10 cellular contexts compared by ENCODE assay signal in the genomic region with DNA sequence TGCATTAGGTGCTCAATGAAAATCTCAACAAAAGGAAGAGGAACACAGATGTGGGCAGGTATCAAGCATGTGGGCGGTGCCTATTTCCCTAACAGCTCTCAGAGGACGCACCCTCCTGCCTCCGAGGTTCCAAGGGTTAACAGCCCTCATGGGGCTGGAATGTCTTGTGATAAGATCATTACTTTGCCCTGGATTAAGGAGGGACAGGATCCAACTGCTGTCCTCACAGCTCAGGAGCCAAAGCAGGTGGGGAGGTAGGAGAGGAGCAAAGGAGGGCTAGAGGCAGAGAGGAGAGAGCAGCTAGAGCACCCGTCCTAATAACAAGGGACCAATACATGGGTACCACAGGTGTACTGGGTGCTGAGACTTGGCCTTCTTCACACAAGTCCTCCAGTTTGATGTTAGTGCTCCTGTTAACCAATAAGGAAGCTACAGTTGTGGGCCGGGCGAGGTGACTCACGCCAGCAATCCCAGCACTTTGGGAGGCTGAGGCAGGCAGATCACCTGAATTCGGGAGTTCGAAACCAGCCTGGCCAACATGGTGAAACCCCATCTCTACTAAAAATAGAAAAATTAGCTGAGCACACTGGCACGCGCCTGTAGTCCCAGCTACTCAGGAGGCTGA. TPM values are rescaled to one million over a fixed set of nuclear protein-coding genes. Genes with fewer than 3 reads are reported as not detected.
DNase-seq lines count a peak whose midpoint lies in the region; ATAC-seq and TF ChIP-seq lines count a peak whose summit lies in the region.
"Not testable (repeated sequence)": the region's sequence is repeated elsewhere in the genome, so short reads cannot be mapped to it uniquely, and the experiment has no call there.
"Had no signal": no experiment of that assay in that cellular context is flagged by ENCODE, and none has a peak within 500 bp of the region (broad histone marks: within the 10 kb centered on the region; RNA-seq: fewer than 3 reads in every experiment).

No MANE protein-coding gene starts in this region.

- H4K8ac ChIP-seq in mesendoderm (ENCODE audit: low read depth, low read length): not testable (repeated sequence)

- H3K27ac Mint-ChIP-seq in Caco-2 (ENCODE audit: unreplicated experiment): peak overlapping the region; percentile 11

- H3K9me3 Mint-ChIP-seq in Caco-2 (ENCODE audit: unreplicated experiment): not testable (repeated sequence)

- TF ChIP-seq EP300 in transverse colon (IDR thresholded peaks at IDR 0.05; ENCODE audit: low read depth): not testable (repeated sequence)

- H3K79me2 ChIP-seq in mesendoderm (ENCODE audit: control insufficient read depth, insufficient read depth, low read length): not testable (repeated sequence)

- DNase-seq in Caco-2 (peak in 1 of 2 experiments; percentile 78), Peyer's patch (peak in 2 of 3 donors; percentile 69 to 74), left colon (peak; percentile 37 to 45), mesendoderm (peak; percentile 66), psoas muscle (peak in 1 of 2 donors; percentile 40), transverse colon (peak; percentile 49)
- DNase-seq in left ventricle myocardium inferior: not testable (repeated sequence)

- H3K27me3 Mint-ChIP-seq in Caco-2 (ENCODE audit: insufficient read depth, unreplicated experiment): not testable (repeated sequence)

- H3K4me1 ChIP-seq in Caco-2: peaks cover 37% of the 10 kb centered on the region
- H3K4me1 ChIP-seq in Peyer's patch: peaks cover 0 to 11% (median 0%) of the 10 kb centered on the region in 4 donors
- peaks cover 0 to 19% of the 10 kb centered on the region in 2 donors for H3K4me1 ChIP-seq in duodenal mucosa (ENCODE audit: control insufficient read depth in 1 of 2, insufficient read depth in 2 of 2, low read length in 2 of 2)
- H3K4me1 ChIP-seq in left ventricle myocardium inferior: peaks cover 75% of the 10 kb centered on the region
- not testable (repeated sequence) for H3K4me1 ChIP-seq in mesendoderm (ENCODE audit: control insufficient read depth, low read depth, low read length)
- peaks cover 24% of the 10 kb centered on the region for H3K4me1 ChIP-seq in psoas muscle
- H3K4me1 ChIP-seq in transverse colon: peaks cover 0 to 30% (median 20%) of the 10 kb centered on the region in 4 donors

- intact Hi-C loops in Caco-2 (cut with micrococcal nuclease; ENCODE audit: unreplicated experiment); left ventricle myocardium inferior (cut with micrococcal nuclease); left colon (cut with DNase I, micrococcal nuclease); psoas muscle (cut with DNase I); transverse colon (cut with DNase I; ENCODE audit: low total_unique reads): not testable (repeated sequence)

- H3K23ac ChIP-seq in mesendoderm (ENCODE audit: low read length): not testable (repeated sequence)

- not testable (repeated sequence) for H4K5ac ChIP-seq in mesendoderm (ENCODE audit: low read length)

- not testable (repeated sequence) for H2BK5ac ChIP-seq in mesendoderm (ENCODE audit: low read length)

- H3K9me3 ChIP-seq in Caco-2; Peyer's patch; duodenal mucosa (ENCODE audit: control insufficient read depth in 1 of 2, low read length in 2 of 2); left ventricle myocardium inferior (replicated peaks); psoas muscle; transverse colon: not testable (repeated sequence)

- not testable (repeated sequence) for H3K4me3 Mint-ChIP-seq in Caco-2 (ENCODE audit: unreplicated experiment)

- not testable (repeated sequence) for TF ChIP-seq CTCF in Caco-2 (IDR thresholded peaks at IDR 0.05; ENCODE audit: insufficient read depth in 1 of 2, low read depth in 1 of 2, low read length in 1 of 2, severe bottlenecking in 1 of 2, unreplicated experiment in 1 of 2); Peyer's patch (IDR thresholded peaks at IDR 0.05); left ventricle myocardium inferior (IDR thresholded peaks at IDR 0.05; ENCODE audit: borderline replicate concordance); psoas muscle (IDR thresholded peaks at IDR 0.05); transverse colon (IDR thresholded peaks at IDR 0.05)

- H3K4me1 Mint-ChIP-seq in Caco-2 (ENCODE audit: low read depth, unreplicated experiment): peaks cover 38% of the 10 kb centered on the region

- in situ Hi-C loops in transverse colon (cut with MboI; ENCODE audit: low pct_ligation_motif_present in 1 of 4, low pct_unique_long_range_greater_than_20kb in 1 of 4, low sequenced_read_pairs in 3 of 4): loop anchor here in 1 of 4 donors (25.0 kb wide), 1 partner anchor 120 kb away; the partner anchor contains the start of gene ANKRD18B

- not testable (repeated sequence) for BruUV-seq in Caco-2 (replicated peaks; lab: Mats Ljungman, UMichigan)

- not testable (repeated sequence) for H3K36me3 ChIP-seq in Caco-2 (ENCODE audit: control insufficient read depth, insufficient read depth, low read length); Peyer's patch; duodenal mucosa (ENCODE audit: control insufficient read depth in 1 of 2, insufficient read depth in 2 of 2, low read length in 2 of 2); left ventricle myocardium inferior; mesendoderm (ENCODE audit: control insufficient read depth, insufficient read depth, low read length); psoas muscle (ENCODE audit: insufficient read depth in 1 of 2, low read depth in 1 of 2); transverse colon

- H3K27me3 ChIP-seq in Caco-2 (replicated peaks; ENCODE audit: control insufficient read depth, insufficient read depth, low read length); Peyer's patch; duodenal mucosa (ENCODE audit: control insufficient read depth in 1 of 2, insufficient read depth in 2 of 2, low read length in 2 of 2); left ventricle myocardium inferior (ENCODE audit: low read depth); mesendoderm (ENCODE audit: insufficient read depth, low read length, poor library complexity); psoas muscle (ENCODE audit: insufficient read depth in 3 of 3, low read length in 2 of 3); transverse colon: not testable (repeated sequence)

- POLR2A ChIA-PET in Caco-2 (lab: Charles Lee): not testable (repeated sequence)

- not testable (repeated sequence) for H3K9ac ChIP-seq in duodenal mucosa (ENCODE audit: low read depth in 1 of 2, low read length in 2 of 2); mesendoderm (ENCODE audit: low read length)

- CTCF ChIA-PET in Caco-2 (lab: Charles Lee): interaction anchor here (1.1 kb wide), 1 partner anchor 60 kb away, joined by 3 read pairs; no protein-coding TSS in a partner anchor

- H3K4me2 ChIP-seq in mesendoderm (ENCODE audit: low read length): not testable (repeated sequence)

- not testable (repeated sequence) for H3K18ac ChIP-seq in mesendoderm (ENCODE audit: low read length)

- TF ChIP-seq POLR2A in Peyer's patch (IDR thresholded peaks at IDR 0.05): peak in 1 of 2 donors; percentile 57
- peak; percentile 22 for TF ChIP-seq POLR2A in transverse colon (IDR thresholded peaks at IDR 0.05)

- WGBS in mesendoderm (ENCODE audit: extremely low coverage, insufficient coverage, low lambda C conversion rate): no CpG with 5 or more reads among the region's 11 CpGs
- 42 to 60% (median 50%) methylated on average over 10 to 11 of the region's 11 CpGs for WGBS in psoas muscle, 3 donors
- WGBS in transverse colon (ENCODE audit: low coverage in 1 of 2), 2 donors: 63 to 74% methylated on average over 5 to 11 of the region's 11 CpGs

- not testable (repeated sequence) for H2AK5ac ChIP-seq in mesendoderm (ENCODE audit: low read length)

- H2BK15ac ChIP-seq in mesendoderm (replicated peaks; ENCODE audit: low read depth): not testable (repeated sequence)

- not testable (repeated sequence) for H3K56ac ChIP-seq in mesendoderm (ENCODE audit: low read length)

- H3K79me1 ChIP-seq in mesendoderm (ENCODE audit: low read length): not testable (repeated sequence)

- not testable (repeated sequence) for H3K4me3 ChIP-seq in Caco-2 (ENCODE audit: low read depth, low read length); duodenal mucosa (ENCODE audit: low read depth in 1 of 2, low read length in 2 of 2); mesendoderm (ENCODE audit: low read length); psoas muscle; transverse colon
- H3K4me3 ChIP-seq in Peyer's patch (peak overlapping the region in 2 of 4 donors; percentile 48 to 54), left ventricle myocardium inferior (peak overlapping the region; percentile 53)

- H2BK120ac ChIP-seq in mesendoderm (ENCODE audit: low read depth, low read length): not testable (repeated sequence)

- ATAC-seq in left colon (peak; percentile 80), psoas muscle (peak in 2 of 4 donors; percentile 43 to 46)

- peak overlapping the region in 3 of 4 donors; percentile 66 to 93 (median 78) for H3K27ac ChIP-seq in Peyer's patch
- peak overlapping the region; percentile 32 for H3K27ac ChIP-seq in duodenal mucosa (ENCODE audit: low read depth, low read length)
- peak overlapping the region; percentile 97 for H3K27ac ChIP-seq in left ventricle myocardium inferior (replicated peaks)
- not testable (repeated sequence) for H3K27ac ChIP-seq in mesendoderm (ENCODE audit: low read depth, low read length)
- peak overlapping the region; percentile 81 for H3K27ac ChIP-seq in psoas muscle
- H3K27ac ChIP-seq in transverse colon: peak overlapping the region; percentile 17 to 84 (median 49)

- not testable (repeated sequence) for H3K36me3 Mint-ChIP-seq in Caco-2 (ENCODE audit: insufficient read depth, unreplicated experiment)

- H3K4ac ChIP-seq in mesendoderm (ENCODE audit: low read depth, low read length): not testable (repeated sequence)

RNA-seq across cellular contexts. Expression of gene AQP7, which starts 9.8 kb away (rescaled TPM):
- total RNA-seq in Caco-2 (2022) (2.2 and 2.4 TPM in 2 replicates), Peyer's patch (100 to 1,000 TPM in 1 of 4 donors, 10 to 100 TPM in 2, 1 to 10 TPM in 1; 5.0 to 119 (median 79.2) TPM), left ventricle myocardium inferior (150 TPM), left colon (10 to 100 TPM in 1 of 2 donors, 1 to 10 TPM in 1; 8.3 to 21.0 TPM), psoas muscle (10 to 100 TPM in 3 of 4 donors, 1 to 10 TPM in 1; 8.6 to 45.0 (median 15.7) TPM), transverse colon (100 to 1,000 TPM in 1 of 4 donors, 10 to 100 TPM in 3; 11.9 to 207 (median 27.7) TPM)
- not detected for polyA plus RNA-seq in mesendoderm (2013, experiment 1 of 2)
- not detected for polyA plus RNA-seq in mesendoderm (2013, experiment 2 of 2)
- 10 to 100 TPM in 2 of 3 donors, 1 to 10 TPM in 1; 8.6 to 10.8 (median 10.7) TPM for polyA plus RNA-seq in psoas muscle
- total RNA-seq: H1 had no signal
- polyA plus RNA-seq: H1, IgD-negative memory B cell had no signal

RNA-seq across cellular contexts. Expression of gene AQP3, which starts 54.8 kb away (rescaled TPM):
- total RNA-seq in Caco-2 (2022): 24.1 and 24.8 TPM in 2 replicates
- total RNA-seq in Peyer's patch: 100 to 1,000 TPM in 3 of 4 donors, 10 to 100 TPM in 1; 12.4 to 424 (median 260) TPM
- 13.6 TPM for total RNA-seq in left ventricle myocardium inferior
- total RNA-seq in left colon: 1 to 10 TPM; 6.8 to 8.4 TPM
- polyA plus RNA-seq in mesendoderm (2013, experiment 1 of 2): 2.6 TPM
- polyA plus RNA-seq in mesendoderm (2013, experiment 2 of 2): 2.9 TPM
- 10 to 100 TPM in 2 of 4 donors, 1 to 10 TPM in 2; 4.7 to 12.0 (median 8.4) TPM for total RNA-seq in psoas muscle
- 1 to 10 TPM; 2.5 to 3.6 (median 3.1) TPM for polyA plus RNA-seq in psoas muscle
- total RNA-seq in transverse colon: 10 to 100 TPM in 3 of 4 donors, 1 to 10 TPM in 1; 7.1 to 15.3 (median 12.4) TPM
